Comparison of ENCODE assay signal across 8 cellular contexts in genomic region chr19:3556978-3557460, GRCh38. TPM values are rescaled to one million over a fixed set of nuclear protein-coding genes. Genes with fewer than 3 reads are reported as not detected.
DNase-seq lines count a peak whose midpoint lies in the region; ATAC-seq and TF ChIP-seq lines count a peak whose summit lies in the region.

No MANE protein-coding gene starts in this region.

- no peaks in the 10 kb centered on the region for H3K9me3 ChIP-seq in GM23248 (ENCODE audit: low read depth)
- H3K9me3 ChIP-seq in psoas muscle, result no peaks in the 10 kb centered on the region

- H3K27me3 ChIP-seq in GM23248 (replicated peaks; ENCODE audit: insufficient read depth) (no peaks in the 10 kb centered on the region), psoas muscle (ENCODE audit: insufficient read depth in 3 of 3, low read length in 2 of 3) (no peaks in the 10 kb centered on the region)

- H3K36me3 ChIP-seq in GM23248 (ENCODE audit: low read depth), result no peaks in the 10 kb centered on the region
- no peaks in the 10 kb centered on the region for H3K36me3 ChIP-seq in psoas muscle (ENCODE audit: insufficient read depth in 1 of 2, low read depth in 1 of 2)

- H3K27ac ChIP-seq in GM23248 (no peak overlapping the region), psoas muscle (peak overlapping the region; percentile 76)

- peak overlapping the region; percentile 80 for H3K9ac ChIP-seq in GM23248

- no peaks in the 10 kb centered on the region for H4K20me1 ChIP-seq in GM23248 (ENCODE audit: insufficient read depth)

- 0 to 1% methylated on average over 43 to 50 of the region's 60 CpGs for WGBS in GM23248 (ENCODE audit: low coverage in 1 of 2, low lambda C conversion rate in 2 of 2, missing lambda C conversion rate in 2 of 2), 2 experiments
- WGBS in psoas muscle, 3 donors, result 0 to 1% (median 0%) methylated on average over 29 to 60 of the region's 60 CpGs

- intact Hi-C loops in psoas muscle (cut with DNase I), result loop anchor here in 1 of 2 donors (2.0 to 10.0 kb wide), 2 partner anchors 72 to 148 kb away; partner anchors contain the start of genes PIP5K1C and TJP3

- H3K9me2 ChIP-seq in GM23248 (ENCODE audit: insufficient read depth), result no peaks in the 10 kb centered on the region

- in situ Hi-C loops in GM23248 (cut with MboI), result no loop called here

- peak overlapping the region; percentile 99 for H2AFZ ChIP-seq in GM23248

- no peak for TF ChIP-seq CTCF in foreskin fibroblast (IDR thresholded peaks at IDR 0.05; ENCODE audit: low read depth, low read length)
- no peak for TF ChIP-seq CTCF in psoas muscle (IDR thresholded peaks at IDR 0.05)

- peak overlapping the region; percentile 76 for H3K4me2 ChIP-seq in GM23248 (ENCODE audit: unreplicated experiment)

- H3F3A ChIP-seq in GM23248 (ENCODE audit: insufficient read depth), result no peaks in the 10 kb centered on the region

- peak; percentile 12 to 30 (median 18) for ATAC-seq in psoas muscle
- ATAC-seq in HG03571 (IDR thresholded peaks at IDR 0.05; ENCODE audit: unreplicated experiment), result no peak

- H3K4me1 ChIP-seq in GM23248 (ENCODE audit: insufficient read depth), result peaks cover 13% of the 10 kb centered on the region; the same call in 1 of the 2 replicates
- H3K4me1 ChIP-seq in psoas muscle, result peaks cover 8% of the 10 kb centered on the region

- H3K4me3 ChIP-seq in GM23248 (peak overlapping the region; percentile 85), foreskin fibroblast (ENCODE audit: low read depth in 1 of 2, low read length in 2 of 2) (peak overlapping the region; percentile 63 to 68), psoas muscle (peak overlapping the region; percentile 75)

- DNase-seq in Daoy (ENCODE audit: low read depth) (peak; percentile 76), GM23248 (peak; percentile 72), NCI-H2171 (lab: John Stamatoyannopoulos, UW) (peak; percentile 26), foreskin fibroblast (peak in 1 of 2 donors; percentile 74), psoas muscle (peak; percentile 61 to 76), HuH-7 (ENCODE audit: low spot score) (no peak)
- DNase-seq in activated T-cell treated with anti-CD3 and anti-CD28 coated beads, Interleukin-2, amount 50 U/mL, for 48 hours, result peak; percentile 72 to 81

- H3K79me2 ChIP-seq in GM23248 (ENCODE audit: insufficient read depth), result peaks cover 48% of the 10 kb centered on the region

RNA-seq across cellular contexts. Expression of gene MFSD12, which starts 0.4 kb away (rescaled TPM):
- 50.5 and 93.6 TPM in 2 replicates for total RNA-seq in Daoy (2014; rRNA removed; shearing (Covaris generic))
- total RNA-seq in GM23248 (2014; rRNA removed; shearing (Covaris generic)), result 67.9 and 73.9 TPM in 2 replicates
- 23.0 and 23.1 TPM in 2 replicates for polyA plus RNA-seq in GM23248 (2016; fragmentation: Nextera tagmentation; extraction: Ambion mirVana)
- total RNA-seq in psoas muscle, result 10 to 100 TPM; 16.3 to 25.2 (median 21.5) TPM
- 10 to 100 TPM; 25.6 to 46.6 (median 33.8) TPM for polyA plus RNA-seq in psoas muscle

RNA-seq across cellular contexts. Expression of gene HMG20B, which starts 15.7 kb away (rescaled TPM):
- 79.9 TPM in 2 replicates for total RNA-seq in Daoy (2014; rRNA removed; shearing (Covaris generic))
- 105 and 112 TPM in 2 replicates for total RNA-seq in GM23248 (2014; rRNA removed; shearing (Covaris generic))
- polyA plus RNA-seq in GM23248 (2016; fragmentation: Nextera tagmentation; extraction: Ambion mirVana) (83.9 and 87.7 TPM in 2 replicates), psoas muscle (10 to 100 TPM; 21.4 to 25.2 (median 24.7) TPM)
- total RNA-seq in psoas muscle, result 10 to 100 TPM; 14.3 to 27.2 (median 24.5) TPM

RNA-seq across cellular contexts. Expression of gene TEKTIP1, which starts 18.0 kb away (rescaled TPM):
- not detected in 2 replicates for total RNA-seq in Daoy (2014; rRNA removed; shearing (Covaris generic))
- not detected in 2 replicates for total RNA-seq in GM23248 (2014; rRNA removed; shearing (Covaris generic))
- 0.33 TPM in 1 of 2 replicates, not detected in the other for polyA plus RNA-seq in GM23248 (2016; fragmentation: Nextera tagmentation; extraction: Ambion mirVana)
- total RNA-seq in psoas muscle, result 1 to 10 TPM in 1 of 4 donors, under 1 TPM in 1, not detected in 2; 0.44 to 1.0 TPM
- not detected for polyA plus RNA-seq in psoas muscle

RNA-seq across cellular contexts. Expression of gene GIPC3, which starts 28.3 kb away (rescaled TPM):
- not detected in 2 replicates for total RNA-seq in Daoy (2014; rRNA removed; shearing (Covaris generic))
- 0.13 TPM in 1 of 2 replicates, not detected in the other for total RNA-seq in GM23248 (2014; rRNA removed; shearing (Covaris generic))
- polyA plus RNA-seq in GM23248 (2016; fragmentation: Nextera tagmentation; extraction: Ambion mirVana) (0.06 TPM in 1 of 2 replicates, not detected in the other), psoas muscle (under 1 TPM; 0.32 to 0.45 (median 0.33) TPM)
- total RNA-seq in psoas muscle, result 1 to 10 TPM in 1 of 4 donors, under 1 TPM in 3; 0.30 to 1.1 (median 0.55) TPM

RNA-seq across cellular contexts. Expression of gene TBXA2R, which starts 49.7 kb away (rescaled TPM):
- total RNA-seq in Daoy (2014; rRNA removed; shearing (Covaris generic)), result 0.39 TPM in 1 of 2 replicates, not detected in the other
- 0.76 TPM in 1 of 2 replicates, not detected in the other for total RNA-seq in GM23248 (2014; rRNA removed; shearing (Covaris generic))
- polyA plus RNA-seq in GM23248 (2016; fragmentation: Nextera tagmentation; extraction: Ambion mirVana) (1.9 and 2.6 TPM in 2 replicates), psoas muscle (1 to 10 TPM in 2 of 3 donors, under 1 TPM in 1; 0.52 to 1.2 (median 1.1) TPM)
- total RNA-seq in psoas muscle, result 1 to 10 TPM in 3 of 4 donors, under 1 TPM in 1; 0.89 to 3.0 (median 1.7) TPM
